ENCODE assay signal across 12 cellular contexts in the genomic region with DNA sequence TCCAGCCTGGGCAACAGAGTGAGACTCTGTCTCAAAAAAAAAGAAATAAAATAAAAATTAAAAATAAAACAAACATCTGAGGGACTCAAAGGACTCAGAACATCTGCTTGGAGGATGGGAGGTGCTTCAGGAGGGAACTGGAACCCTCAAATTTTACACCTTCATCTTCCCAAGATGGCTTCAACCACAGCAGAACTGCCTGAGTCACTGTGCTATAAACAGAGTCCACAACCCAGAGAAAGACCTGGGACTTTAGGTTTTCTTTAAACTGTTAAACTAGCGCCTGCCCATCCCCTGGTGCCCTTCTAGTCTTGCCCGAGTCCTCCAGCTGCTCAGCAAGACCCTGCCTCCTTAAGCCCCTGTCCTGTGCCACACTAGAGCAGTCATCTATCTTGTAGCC. TPM values are rescaled to one million over a fixed set of nuclear protein-coding genes. Genes with fewer than 3 reads are reported as not detected.
DNase-seq lines count a peak whose midpoint lies in the region; ATAC-seq and TF ChIP-seq lines count a peak whose summit lies in the region.
"Had no signal": no experiment of that assay in that cellular context is flagged by ENCODE, and none has a peak within 500 bp of the region (broad histone marks: within the 10 kb centered on the region; RNA-seq: fewer than 3 reads in every experiment).

No MANE protein-coding gene starts in this region.

- H3K4me3 Mint-ChIP-seq in IgD-negative memory B cell = peak overlapping the region in 1 of 4 donors; percentile 79

- DNase-seq in activated gamma-delta T cell treated with Interleukin-2 at 50 U/mL for 16 hours (peak; percentile 35), activated gamma-delta T cell (lab: John Stamatoyannopoulos, UW) (no peak), cerebellum (ENCODE audit: low spot score) (no peak)
- no peak for DNase-seq in activated naive CD4-positive, alpha-beta T cell treated with anti-CD3 and anti-CD28 coated beads, Interleukin-2, amount 50 U/mL, for 72 hours (ENCODE audit: low spot score in 2 of 2)
- DNase-seq in stimulated activated naive CD8-positive, alpha-beta T cell treated with anti-CD3 and anti-CD28 coated beads, Interleukin-15, Interleukin-2, amounts not matched to agents 100 U/mL and 50 U/mL, for 24 hours = no peak
- DNase-seq: DMS 273 treated with DMSO at 0.1 percent for 48 hours, H7, NCI-H1048, NCI-H2227 treated with DMSO at 0.1 percent for 48 hours had no signal

- ATAC-seq in activated naive CD4-positive, alpha-beta T cell treated with anti-CD3 and anti-CD28 coated beads, Interleukin-2, amount 50 U/mL, for 72 hours = peak; percentile 20 to 36
- peak; percentile 10 for ATAC-seq in stimulated activated naive CD8-positive, alpha-beta T cell treated with anti-CD3 and anti-CD28 coated beads, Interleukin-15, Interleukin-2, amounts not matched to agents 100 U/mL and 50 U/mL, for 24 hours
- ATAC-seq in SK-N-SH treated with all-trans-retinoic acid at 6 μM for 48 hours (no peak), HG02588 (IDR thresholded peaks at IDR 0.05; ENCODE audit: unreplicated experiment) (no peak)

- peaks cover 10% of the 10 kb centered on the region for H3K36me3 Mint-ChIP-seq in IgD-negative memory B cell
- peaks cover 47 to 75% of the 10 kb centered on the region in 2 donors for H3K36me3 Mint-ChIP-seq in activated naive CD4-positive, alpha-beta T cell treated with anti-CD3 and anti-CD28 coated beads, Interleukin-2, amount 50 U/mL, for 72 hours

- H3K27me3 Mint-ChIP-seq in IgD-negative memory B cell = no peaks in the 10 kb centered on the region

- H3K4me1 Mint-ChIP-seq in IgD-negative memory B cell = peaks cover 5 to 10% (median 9%) of the 10 kb centered on the region in 3 donors

- no peaks in the 10 kb centered on the region for H3K9me3 Mint-ChIP-seq in IgD-negative memory B cell
- no peaks in the 10 kb centered on the region for H3K9me3 Mint-ChIP-seq in activated naive CD4-positive, alpha-beta T cell treated with anti-CD3 and anti-CD28 coated beads, Interleukin-2, amount 50 U/mL, for 72 hours

- peak overlapping the region in 2 of 3 donors; percentile 57 to 81 for H3K27ac Mint-ChIP-seq in IgD-negative memory B cell
- H3K27ac Mint-ChIP-seq in activated naive CD4-positive, alpha-beta T cell treated with anti-CD3 and anti-CD28 coated beads, Interleukin-2, amount 50 U/mL, for 72 hours = peak overlapping the region; percentile 99

TF ChIP-seq in SK-N-SH treated with all-trans-retinoic acid at 6 μM for 48 hours, 23 proteins besides CTCF, POLR2A, EP300 and RAD21:
- TF ChIP-seq BACH2 (CRISPR knock-in tag; IDR thresholded peaks at IDR 0.05; ENCODE audit: borderline replicate concordance) (no peak), SNAI2 (CRISPR knock-in tag; IDR thresholded peaks at IDR 0.05) (no peak), ZFP3 (CRISPR knock-in tag; IDR thresholded peaks at IDR 0.05) (no peak), ZNF565 (CRISPR knock-in tag; conservative IDR thresholded peaks at IDR 0.05; ENCODE audit: low read depth) (no peak), OSR1 (CRISPR knock-in tag; IDR thresholded peaks at IDR 0.05) (no peak), GLIS3 (CRISPR knock-in tag; IDR thresholded peaks at IDR 0.05) (no peak), ESRRG (CRISPR knock-in tag; IDR thresholded peaks at IDR 0.05) (no peak), ARNTL (CRISPR knock-in tag; IDR thresholded peaks at IDR 0.05; ENCODE audit: borderline replicate concordance, low read depth) (no peak), ZC3H10 (CRISPR knock-in tag; IDR thresholded peaks at IDR 0.05) (no peak), ZNF8 (CRISPR knock-in tag; IDR thresholded peaks at IDR 0.05) (no peak), CSRNP3 (CRISPR knock-in tag; IDR thresholded peaks at IDR 0.05) (no peak), ISL1 (CRISPR knock-in tag; IDR thresholded peaks at IDR 0.05) (no peak), PATZ1 (CRISPR knock-in tag; IDR thresholded peaks at IDR 0.05; ENCODE audit: borderline replicate concordance) (no peak), ZFP30 (CRISPR knock-in tag; IDR thresholded peaks at IDR 0.05) (no peak), RARB (CRISPR knock-in tag; IDR thresholded peaks at IDR 0.05) (no peak), TOX (CRISPR knock-in tag; IDR thresholded peaks at IDR 0.05; ENCODE audit: borderline replicate concordance) (no peak), ZNF70 (CRISPR knock-in tag; IDR thresholded peaks at IDR 0.05) (no peak), TCF4 (CRISPR knock-in tag; IDR thresholded peaks at IDR 0.05; ENCODE audit: borderline replicate concordance) (no peak)
- TF ChIP-seq, protein P1, sequence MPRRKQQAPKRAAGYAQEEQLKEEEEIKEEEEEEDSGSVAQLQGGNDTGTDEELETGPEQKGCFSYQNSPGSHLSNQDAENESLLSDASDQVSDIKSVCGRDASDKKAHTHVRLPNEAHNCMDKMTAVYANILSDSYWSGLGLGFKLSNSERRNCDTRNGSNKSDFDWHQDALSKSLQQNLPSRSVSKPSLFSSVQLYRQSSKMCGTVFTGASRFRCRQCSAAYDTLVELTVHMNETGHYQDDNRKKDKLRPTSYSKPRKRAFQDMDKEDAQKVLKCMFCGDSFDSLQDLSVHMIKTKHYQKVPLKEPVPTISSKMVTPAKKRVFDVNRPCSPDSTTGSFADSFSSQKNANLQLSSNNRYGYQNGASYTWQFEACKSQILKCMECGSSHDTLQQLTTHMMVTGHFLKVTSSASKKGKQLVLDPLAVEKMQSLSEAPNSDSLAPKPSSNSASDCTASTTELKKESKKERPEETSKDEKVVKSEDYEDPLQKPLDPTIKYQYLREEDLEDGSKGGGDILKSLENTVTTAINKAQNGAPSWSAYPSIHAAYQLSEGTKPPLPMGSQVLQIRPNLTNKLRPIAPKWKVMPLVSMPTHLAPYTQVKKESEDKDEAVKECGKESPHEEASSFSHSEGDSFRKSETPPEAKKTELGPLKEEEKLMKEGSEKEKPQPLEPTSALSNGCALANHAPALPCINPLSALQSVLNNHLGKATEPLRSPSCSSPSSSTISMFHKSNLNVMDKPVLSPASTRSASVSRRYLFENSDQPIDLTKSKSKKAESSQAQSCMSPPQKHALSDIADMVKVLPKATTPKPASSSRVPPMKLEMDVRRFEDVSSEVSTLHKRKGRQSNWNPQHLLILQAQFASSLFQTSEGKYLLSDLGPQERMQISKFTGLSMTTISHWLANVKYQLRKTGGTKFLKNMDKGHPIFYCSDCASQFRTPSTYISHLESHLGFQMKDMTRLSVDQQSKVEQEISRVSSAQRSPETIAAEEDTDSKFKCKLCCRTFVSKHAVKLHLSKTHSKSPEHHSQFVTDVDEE (CRISPR knock-in tag; IDR thresholded peaks at IDR 0.05) = no peak

RNA-seq across cellular contexts. Expression of gene RGS10, which starts 40.8 kb away (rescaled TPM):
- polyA plus RNA-seq in IgD-negative memory B cell = 42.7 TPM
- 100 to 1,000 TPM; 183 to 251 TPM for total RNA-seq in activated naive CD4-positive, alpha-beta T cell treated with anti-CD3 and anti-CD28 coated beads, Interleukin-2, amount 50 U/mL, for 72 hours
- 5.4 TPM for total RNA-seq in cerebellum

Comparison
In these comparisons a context has a peak if more than half of its experiments do, and no peak if none do; other contexts are left out.
1. ATAC-seq: peak in activated naive CD4-positive, alpha-beta T cell treated with anti-CD3 and anti-CD28 coated beads, Interleukin-2, amount 50 U/mL, for 72 hours (2 of 2) and stimulated activated naive CD8-positive, alpha-beta T cell treated with anti-CD3 and anti-CD28 coated beads, Interleukin-15, Interleukin-2, amounts not matched to agents 100 U/mL and 50 U/mL, for 24 hours (single experiment); none in SK-N-SH treated with all-trans-retinoic acid at 6 μM for 48 hours (single experiment) and HG02588 (single experiment).
2. RNA of gene RGS10, which starts 40.8 kb away (total RNA-seq): 183 to 251 TPM in activated naive CD4-positive, alpha-beta T cell treated with anti-CD3 and anti-CD28 coated beads, Interleukin-2, amount 50 U/mL, for 72 hours; 5.4 TPM in cerebellum (single experiment); every median in the first group is over 10 times any median in the second.